ENCODE assay signal across 2 cellular contexts in the genomic region with DNA sequence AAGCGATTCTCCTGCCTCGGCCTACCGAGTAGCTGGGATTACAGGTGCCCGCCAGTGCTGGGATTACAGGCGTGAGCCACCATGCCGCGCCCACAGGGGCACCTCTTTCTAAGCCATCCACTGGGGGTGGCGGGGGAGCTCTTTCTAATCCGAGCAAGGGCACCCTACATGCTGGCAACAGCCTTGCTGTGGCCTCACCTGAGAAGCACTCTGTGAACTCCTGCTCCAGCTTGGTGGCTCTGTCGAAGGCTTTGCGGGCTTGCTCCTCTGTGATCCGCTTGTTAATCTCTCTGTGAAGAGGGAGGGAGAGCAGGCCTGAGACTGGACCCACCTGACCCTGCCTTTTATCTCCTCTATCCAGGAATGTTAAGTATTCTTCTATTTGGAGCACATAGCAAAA.
TF ChIP-seq lines count a peak whose summit lies in the region.

No MANE protein-coding gene starts in this region.

TF ChIP-seq in WTC11, 78 proteins besides CTCF, POLR2A, EP300 and RAD21:
- TF ChIP-seq, protein P1, sequence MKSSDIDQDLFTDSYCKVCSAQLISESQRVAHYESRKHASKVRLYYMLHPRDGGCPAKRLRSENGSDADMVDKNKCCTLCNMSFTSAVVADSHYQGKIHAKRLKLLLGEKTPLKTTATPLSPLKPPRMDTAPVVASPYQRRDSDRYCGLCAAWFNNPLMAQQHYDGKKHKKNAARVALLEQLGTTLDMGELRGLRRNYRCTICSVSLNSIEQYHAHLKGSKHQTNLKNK (CRISPR knock-in tag; IDR thresholded peaks at IDR 0.05), result no peak
- 0 out of 2 replicates have a peak, but pooled peaks have one; percentile 43 for TF ChIP-seq NR3C1 (CRISPR knock-in tag; conservative IDR thresholded peaks at IDR 0.05; ENCODE audit: low read depth)
- no peak for TF ChIP-seq ZNF671 (CRISPR knock-in tag; IDR thresholded peaks at IDR 0.05)
- TF ChIP-seq ZNF396 (CRISPR knock-in tag; IDR thresholded peaks at IDR 0.05; ENCODE audit: borderline replicate concordance), result no peak

TF ChIP-seq in HepG2, 621 proteins besides CTCF, POLR2A, EP300 and RAD21:
- TF ChIP-seq YEATS4 (CRISPR knock-in tag; IDR thresholded peaks at IDR 0.05; ENCODE audit: borderline replicate concordance), result no peak
- TF ChIP-seq ZFX (CRISPR knock-in tag; IDR thresholded peaks at IDR 0.05; ENCODE audit: low read depth), result 0 out of 2 replicates have a peak, but pooled peaks have one; percentile 3
- TF ChIP-seq, protein P2, sequence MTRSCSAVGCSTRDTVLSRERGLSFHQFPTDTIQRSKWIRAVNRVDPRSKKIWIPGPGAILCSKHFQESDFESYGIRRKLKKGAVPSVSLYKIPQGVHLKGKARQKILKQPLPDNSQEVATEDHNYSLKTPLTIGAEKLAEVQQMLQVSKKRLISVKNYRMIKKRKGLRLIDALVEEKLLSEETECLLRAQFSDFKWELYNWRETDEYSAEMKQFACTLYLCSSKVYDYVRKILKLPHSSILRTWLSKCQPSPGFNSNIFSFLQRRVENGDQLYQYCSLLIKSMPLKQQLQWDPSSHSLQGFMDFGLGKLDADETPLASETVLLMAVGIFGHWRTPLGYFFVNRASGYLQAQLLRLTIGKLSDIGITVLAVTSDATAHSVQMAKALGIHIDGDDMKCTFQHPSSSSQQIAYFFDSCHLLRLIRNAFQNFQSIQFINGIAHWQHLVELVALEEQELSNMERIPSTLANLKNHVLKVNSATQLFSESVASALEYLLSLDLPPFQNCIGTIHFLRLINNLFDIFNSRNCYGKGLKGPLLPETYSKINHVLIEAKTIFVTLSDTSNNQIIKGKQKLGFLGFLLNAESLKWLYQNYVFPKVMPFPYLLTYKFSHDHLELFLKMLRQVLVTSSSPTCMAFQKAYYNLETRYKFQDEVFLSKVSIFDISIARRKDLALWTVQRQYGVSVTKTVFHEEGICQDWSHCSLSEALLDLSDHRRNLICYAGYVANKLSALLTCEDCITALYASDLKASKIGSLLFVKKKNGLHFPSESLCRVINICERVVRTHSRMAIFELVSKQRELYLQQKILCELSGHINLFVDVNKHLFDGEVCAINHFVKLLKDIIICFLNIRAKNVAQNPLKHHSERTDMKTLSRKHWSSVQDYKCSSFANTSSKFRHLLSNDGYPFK (CRISPR knock-in tag; IDR thresholded peaks at IDR 0.05; ENCODE audit: borderline replicate concordance), result no peak
- TF ChIP-seq ZNF737 (CRISPR knock-in tag; IDR thresholded peaks at IDR 0.05; ENCODE audit: borderline replicate concordance), result no peak
- TF ChIP-seq ZNF136 (CRISPR knock-in tag; IDR thresholded peaks at IDR 0.05; ENCODE audit: low read depth), result no peak
- TF ChIP-seq ARHGAP35 (CRISPR knock-in tag; IDR thresholded peaks at IDR 0.05; ENCODE audit: borderline replicate concordance), result no peak
- no peak for TF ChIP-seq XBP1 (CRISPR knock-in tag; IDR thresholded peaks at IDR 0.05)
- TF ChIP-seq, protein P3, sequence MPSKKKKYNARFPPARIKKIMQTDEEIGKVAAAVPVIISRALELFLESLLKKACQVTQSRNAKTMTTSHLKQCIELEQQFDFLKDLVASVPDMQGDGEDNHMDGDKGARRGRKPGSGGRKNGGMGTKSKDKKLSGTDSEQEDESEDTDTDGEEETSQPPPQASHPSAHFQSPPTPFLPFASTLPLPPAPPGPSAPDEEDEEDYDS (CRISPR knock-in tag; IDR thresholded peaks at IDR 0.05), result no peak
- TF ChIP-seq FLYWCH1 (CRISPR knock-in tag; IDR thresholded peaks at IDR 0.05), result no peak
- 0 out of 2 replicates have a peak, but pooled peaks have one; percentile 16 for TF ChIP-seq ZFP90 (CRISPR knock-in tag; IDR thresholded peaks at IDR 0.05; ENCODE audit: borderline replicate concordance)
- TF ChIP-seq, protein P4, sequence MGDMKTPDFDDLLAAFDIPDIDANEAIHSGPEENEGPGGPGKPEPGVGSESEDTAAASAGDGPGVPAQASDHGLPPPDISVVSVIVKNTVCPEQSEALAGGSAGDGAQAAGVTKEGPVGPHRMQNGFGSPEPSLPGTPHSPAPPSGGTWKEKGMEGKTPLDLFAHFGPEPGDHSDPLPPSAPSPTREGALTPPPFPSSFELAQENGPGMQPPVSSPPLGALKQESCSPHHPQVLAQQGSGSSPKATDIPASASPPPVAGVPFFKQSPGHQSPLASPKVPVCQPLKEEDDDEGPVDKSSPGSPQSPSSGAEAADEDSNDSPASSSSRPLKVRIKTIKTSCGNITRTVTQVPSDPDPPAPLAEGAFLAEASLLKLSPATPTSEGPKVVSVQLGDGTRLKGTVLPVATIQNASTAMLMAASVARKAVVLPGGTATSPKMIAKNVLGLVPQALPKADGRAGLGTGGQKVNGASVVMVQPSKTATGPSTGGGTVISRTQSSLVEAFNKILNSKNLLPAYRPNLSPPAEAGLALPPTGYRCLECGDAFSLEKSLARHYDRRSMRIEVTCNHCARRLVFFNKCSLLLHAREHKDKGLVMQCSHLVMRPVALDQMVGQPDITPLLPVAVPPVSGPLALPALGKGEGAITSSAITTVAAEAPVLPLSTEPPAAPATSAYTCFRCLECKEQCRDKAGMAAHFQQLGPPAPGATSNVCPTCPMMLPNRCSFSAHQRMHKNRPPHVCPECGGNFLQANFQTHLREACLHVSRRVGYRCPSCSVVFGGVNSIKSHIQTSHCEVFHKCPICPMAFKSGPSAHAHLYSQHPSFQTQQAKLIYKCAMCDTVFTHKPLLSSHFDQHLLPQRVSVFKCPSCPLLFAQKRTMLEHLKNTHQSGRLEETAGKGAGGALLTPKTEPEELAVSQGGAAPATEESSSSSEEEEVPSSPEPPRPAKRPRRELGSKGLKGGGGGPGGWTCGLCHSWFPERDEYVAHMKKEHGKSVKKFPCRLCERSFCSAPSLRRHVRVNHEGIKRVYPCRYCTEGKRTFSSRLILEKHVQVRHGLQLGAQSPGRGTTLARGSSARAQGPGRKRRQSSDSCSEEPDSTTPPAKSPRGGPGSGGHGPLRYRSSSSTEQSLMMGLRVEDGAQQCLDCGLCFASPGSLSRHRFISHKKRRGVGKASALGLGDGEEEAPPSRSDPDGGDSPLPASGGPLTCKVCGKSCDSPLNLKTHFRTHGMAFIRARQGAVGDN (CRISPR knock-in tag; IDR thresholded peaks at IDR 0.05), result 0 out of 2 replicates have a peak, but pooled peaks have one; percentile 6
- TF ChIP-seq ZNF879 (CRISPR knock-in tag; IDR thresholded peaks at IDR 0.05), result no peak
- no peak for TF ChIP-seq ATF1 (CRISPR knock-in tag; IDR thresholded peaks at IDR 0.05)
- TF ChIP-seq CREB1 (IDR thresholded peaks at IDR 0.05), result no peak
- TF ChIP-seq CREB1 (CRISPR knock-in tag; IDR thresholded peaks at IDR 0.05), result no peak
- 0 out of 2 replicates have a peak, but pooled peaks have one; percentile 26 for TF ChIP-seq BCL6 (CRISPR knock-in tag; IDR thresholded peaks at IDR 0.05)
- TF ChIP-seq MYC (CRISPR knock-in tag; IDR thresholded peaks at IDR 0.05; ENCODE audit: borderline replicate concordance), result peak; percentile 14; the same call in 1 of the 2 replicates
- no peak for TF ChIP-seq GATAD2A (CRISPR knock-in tag; IDR thresholded peaks at IDR 0.05)
- TF ChIP-seq SRSF4 (IDR thresholded peaks at IDR 0.05; ENCODE audit: low read depth, low read length, poor library complexity, severe bottlenecking), result no peak
- no peak for TF ChIP-seq EED (CRISPR knock-in tag; IDR thresholded peaks at IDR 0.05)
- no peak for TF ChIP-seq ARNTL (CRISPR knock-in tag; IDR thresholded peaks at IDR 0.05)
